Comparison of ENCODE assay signal across 27 cellular contexts in the genomic region with DNA sequence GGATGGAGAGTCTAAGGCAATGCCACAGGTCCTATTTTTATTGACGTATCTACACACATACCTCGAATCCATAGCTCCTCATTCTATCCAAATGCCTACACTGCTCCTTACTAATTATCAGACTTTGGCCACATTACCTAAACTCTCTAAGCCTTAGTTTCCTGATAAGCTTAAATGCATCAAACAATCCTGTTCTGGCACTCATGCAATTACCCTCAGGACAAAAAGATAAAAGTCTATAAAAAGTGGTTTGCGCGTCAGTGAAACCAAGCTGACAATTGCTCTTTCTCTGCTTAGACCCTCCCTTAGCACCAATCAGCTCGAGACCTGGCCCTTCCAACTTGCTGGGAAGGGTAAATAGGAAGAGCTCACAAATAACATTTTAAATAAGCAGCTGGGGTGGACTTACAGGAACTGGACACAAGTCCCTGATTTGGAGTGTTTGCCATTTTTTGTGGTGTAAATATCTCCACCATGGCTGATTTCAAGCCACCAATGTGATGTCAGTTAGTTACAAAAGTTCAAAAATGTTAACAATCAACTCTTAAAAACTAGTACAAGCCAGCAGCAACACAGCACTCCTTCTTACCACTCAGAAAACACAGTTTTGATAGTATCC. TPM values are rescaled to one million over a fixed set of nuclear protein-coding genes. Genes with fewer than 3 reads are reported as not detected.
DNase-seq lines count a peak whose midpoint lies in the region; ATAC-seq and TF ChIP-seq lines count a peak whose summit lies in the region.
"Had no signal": no experiment of that assay in that cellular context is flagged by ENCODE, and none has a peak within 500 bp of the region (broad histone marks: within the 10 kb centered on the region; RNA-seq: fewer than 3 reads in every experiment).

No MANE protein-coding gene starts in this region.

- H3K27me3 ChIP-seq in right atrium auricular region (no peaks in the 10 kb centered on the region), ovary (no peaks in the 10 kb centered on the region)

- DNase-seq in left ventricle myocardium superior (no peak), right atrium auricular region (ENCODE audit: low spot score) (no peak), SK-MEL-5 (ENCODE audit: low read depth, low spot score) (peak; percentile 83), memory B cell (ENCODE audit: low spot score in 2 of 2) (no peak), middle frontal gyrus (ENCODE audit: extremely low spot score, low spot score) (no peak), ovary (no peak)
- no peak for DNase-seq in activated CD4-positive, alpha-beta T cell treated with anti-CD3 and anti-CD28 coated beads, Interleukin-2, amount 10 ng/mL, durations not matched to agents 24 days and 14 days
- DNase-seq: 8988T; Calu3; CD4-positive, alpha-beta memory T cell; DMS153; GM23248; IMR-90; MV-4-11; NCI-H1694; NCI-H2081; NCI-H2171; NCI-H446; NCI-H526 had no signal

- H3K4me1 Mint-ChIP-seq in memory B cell, result peaks cover 11% of the 10 kb centered on the region
- no peaks in the 10 kb centered on the region for H3K4me1 Mint-ChIP-seq in activated CD4-positive, alpha-beta T cell treated with anti-CD3 and anti-CD28 coated beads, Interleukin-2, amount 10 ng/mL, durations not matched to agents 24 days and 14 days
- H3K4me1 Mint-ChIP-seq: CD4-positive, alpha-beta memory T cell had no signal

- no peaks in the 10 kb centered on the region for H3K4me1 ChIP-seq in right atrium auricular region
- no peaks in the 10 kb centered on the region for H3K4me1 ChIP-seq in ovary (ENCODE audit: insufficient read depth)
- H3K4me1 ChIP-seq: BLaER1 treated with 17β-estradiol and CSF1 and Interleukin-3, amounts not matched to agents 10 nM and 100 nM had no signal

- intact Hi-C loops in left ventricle myocardium superior (cut with micrococcal nuclease) (loop anchor here (10.0 kb wide), 1 partner anchor 212 kb away; no protein-coding TSS in a partner anchor), ovary (cut with DNase I) (no loop called here)
- intact Hi-C loops in activated CD4-positive, alpha-beta T cell treated with anti-CD3 and anti-CD28 coated beads, Interleukin-2, amount 10 ng/mL, durations not matched to agents 24 days and 14 days (cut with micrococcal nuclease), result no loop called here

- in situ Hi-C loops in SK-MEL-5 (cut with HindIII; ENCODE audit: low pct_unique_long_range_greater_than_20kb, low sequenced_read_pairs), result no loop called here

- H3K4me3 ChIP-seq in right atrium auricular region (no peak overlapping the region), ovary (no peak overlapping the region)
- H3K4me3 ChIP-seq: BLaER1 treated with 17β-estradiol and CSF1 and Interleukin-3, amounts not matched to agents 10 nM and 100 nM; GM23248; HAP-1; SK-N-MC had no signal

- H3K36me3 ChIP-seq in right atrium auricular region, result no peaks in the 10 kb centered on the region
- no peaks in the 10 kb centered on the region for H3K36me3 ChIP-seq in ovary
- H3K36me3 ChIP-seq: BLaER1 treated with 17β-estradiol and CSF1 and Interleukin-3, amounts not matched to agents 10 nM and 100 nM; HAP-1 had no signal

- H3K9me3 ChIP-seq in right atrium auricular region (no peaks in the 10 kb centered on the region), ovary (no peaks in the 10 kb centered on the region)
- H3K9me3 ChIP-seq: BLaER1 treated with 17β-estradiol and CSF1 and Interleukin-3, amounts not matched to agents 10 nM and 100 nM; HAP-1 had no signal

- TF ChIP-seq CTCF in right atrium auricular region (IDR thresholded peaks at IDR 0.05) (no peak), ovary (IDR thresholded peaks at IDR 0.05) (no peak)

- H3K27ac ChIP-seq in right atrium auricular region (no peak overlapping the region), ovary (no peak overlapping the region)
- H3K27ac ChIP-seq: BLaER1 treated with 17β-estradiol and CSF1 and Interleukin-3, amounts not matched to agents 10 nM and 100 nM; GM23248; KMS-11; SK-N-MC had no signal

- H3K27me3 Mint-ChIP-seq in memory B cell, result no peaks in the 10 kb centered on the region
- peaks cover 28% of the 10 kb centered on the region for H3K27me3 Mint-ChIP-seq in activated CD4-positive, alpha-beta T cell treated with anti-CD3 and anti-CD28 coated beads, Interleukin-2, amount 10 ng/mL, durations not matched to agents 24 days and 14 days

- peak; percentile 44 for ATAC-seq in left ventricle myocardium superior
- no peak for ATAC-seq in memory B cell (ENCODE audit: low read depth)
- ATAC-seq in GM19455 (IDR thresholded peaks at IDR 0.05; ENCODE audit: unreplicated experiment), result no peak
- ATAC-seq: Right ventricle myocardium inferior had no signal

- no peaks in the 10 kb centered on the region for H3K36me3 Mint-ChIP-seq in memory B cell
- H3K36me3 Mint-ChIP-seq in activated CD4-positive, alpha-beta T cell treated with anti-CD3 and anti-CD28 coated beads, Interleukin-2, amount 10 ng/mL, durations not matched to agents 24 days and 14 days (ENCODE audit: low read depth), result no peaks in the 10 kb centered on the region
- H3K36me3 Mint-ChIP-seq: CD4-positive, alpha-beta memory T cell had no signal

- no peak overlapping the region for H3K4me3 Mint-ChIP-seq in memory B cell
- no peak overlapping the region for H3K4me3 Mint-ChIP-seq in activated CD4-positive, alpha-beta T cell treated with anti-CD3 and anti-CD28 coated beads, Interleukin-2, amount 10 ng/mL, durations not matched to agents 24 days and 14 days

- no peak for TF ChIP-seq EP300 in ovary (IDR thresholded peaks at IDR 0.05)

- no peak for TF ChIP-seq POLR2A in ovary (IDR thresholded peaks at IDR 0.05)

- 89 to 94% (median 89%) methylated on average over 5 of the region's 5 CpGs for WGBS in ovary, 3 donors

- no peaks in the 10 kb centered on the region for H3K9me3 Mint-ChIP-seq in memory B cell
- H3K9me3 Mint-ChIP-seq in activated CD4-positive, alpha-beta T cell treated with anti-CD3 and anti-CD28 coated beads, Interleukin-2, amount 10 ng/mL, durations not matched to agents 24 days and 14 days, result no peaks in the 10 kb centered on the region
- H3K9me3 Mint-ChIP-seq: CD4-positive, alpha-beta memory T cell had no signal

- H3K27ac Mint-ChIP-seq in memory B cell, result peak overlapping the region; percentile 9
- H3K27ac Mint-ChIP-seq in activated CD4-positive, alpha-beta T cell treated with anti-CD3 and anti-CD28 coated beads, Interleukin-2, amount 10 ng/mL, durations not matched to agents 24 days and 14 days, result no peak overlapping the region
- H3K27ac Mint-ChIP-seq: CD4-positive, alpha-beta memory T cell had no signal

RNA-seq across cellular contexts. Expression of a gene that starts 7.2 kb away (rescaled TPM):
- total RNA-seq in left ventricle myocardium superior (7.6 TPM), right atrium auricular region (10 to 100 TPM; 10.6 to 16.7 TPM), ovary (10 to 100 TPM in 4 of 7 donors, 1 to 10 TPM in 3; 5.4 to 74.0 (median 14.2) TPM)
- 3.5 and 5.5 TPM in 2 replicates for total RNA-seq in SK-MEL-5 (2014; rRNA removed; shearing (Covaris generic))
- 15.2 and 17.8 TPM in 2 replicates for polyA plus RNA-seq in SK-MEL-5 (2015; cell fraction: cytosol; rRNA removed)
- polyA plus RNA-seq in SK-MEL-5 (2015; cell fraction: nucleus; rRNA removed), result 13.4 and 17.8 TPM in 2 replicates
- 0.42 and 0.47 TPM in 2 replicates for total RNA-seq in activated CD4-positive, alpha-beta T cell treated with anti-CD3 and anti-CD28 coated beads, Interleukin-2, amount 10 ng/mL, durations not matched to agents 24 days and 14 days
- polyA plus RNA-seq in ovary, result 10 to 100 TPM in 1 of 2 donors, 1 to 10 TPM in 1; 5.3 to 11.9 TPM
- total RNA-seq: G401, M059J had no signal
